In genomic region chr1:64163972-64164371, GRCh38 we compare ENCODE assay signal across 10 cellular contexts. TPM values are rescaled to one million over a fixed set of nuclear protein-coding genes. Genes with fewer than 3 reads are reported as not detected.
DNase-seq lines count a peak whose midpoint lies in the region; ATAC-seq and TF ChIP-seq lines count a peak whose summit lies in the region.
"Had no signal": no experiment of that assay in that cellular context is flagged by ENCODE, and none has a peak within 500 bp of the region (broad histone marks: within the 10 kb centered on the region; RNA-seq: fewer than 3 reads in every experiment).

No MANE protein-coding gene starts in this region.

- H3K27ac ChIP-seq in lower lobe of right lung: no peak overlapping the region
- H3K27ac ChIP-seq: HL-60 had no signal

- CTCF ChIA-PET in activated naive CD4-positive, alpha-beta T cell treated with anti-CD3 and anti-CD28 coated beads for 36 hours (lab: Charles Lee): interaction anchor here (0.6 kb wide), 1 partner anchor 626 kb away, joined by 6 read pairs; no protein-coding TSS in a partner anchor

- H3K4me3 ChIP-seq in LNCaP clone FGC (ENCODE audit: low read depth, low read length): no peak overlapping the region
- no peak overlapping the region for H3K4me3 ChIP-seq in lower lobe of right lung
- H3K4me3 ChIP-seq: skin epidermis had no signal

- no peak overlapping the region for H3K4me3 Mint-ChIP-seq in chondrocyte (ENCODE audit: unreplicated experiment)
- H3K4me3 Mint-ChIP-seq in activated naive CD4-positive, alpha-beta T cell treated with anti-CD3 and anti-CD28 coated beads for 36 hours: no peak overlapping the region

- peak; percentile 76 for TF ChIP-seq CTCF in LNCaP clone FGC (IDR thresholded peaks at IDR 0.05; ENCODE audit: control insufficient read depth, extremely low read depth, insufficient read depth)
- peak; percentile 83 for TF ChIP-seq CTCF in chondrocyte (IDR thresholded peaks at IDR 0.05)
- peak; percentile 21 for TF ChIP-seq CTCF in lower lobe of right lung (IDR thresholded peaks at IDR 0.05)

- peaks cover 29% of the 10 kb centered on the region for H3K4me1 ChIP-seq in lower lobe of right lung

- peak in 1 of 2 donors; percentile 55 for ATAC-seq in lower lobe of right lung
- ATAC-seq in GM18861 (IDR thresholded peaks at IDR 0.05; ENCODE audit: unreplicated experiment): no peak
- ATAC-seq in HG03432 (IDR thresholded peaks at IDR 0.05; ENCODE audit: unreplicated experiment): no peak

- H3K36me3 Mint-ChIP-seq in chondrocyte (ENCODE audit: low read depth): peaks cover 35% of the 10 kb centered on the region
- H3K36me3 Mint-ChIP-seq in activated naive CD4-positive, alpha-beta T cell treated with anti-CD3 and anti-CD28 coated beads for 36 hours (ENCODE audit: low read depth): no peaks in the 10 kb centered on the region

- no peaks in the 10 kb centered on the region for H3K9me3 ChIP-seq in lower lobe of right lung

- H3K27me3 Mint-ChIP-seq in chondrocyte (ENCODE audit: low read depth): no peaks in the 10 kb centered on the region
- peaks cover under 1% of the 10 kb centered on the region for H3K27me3 Mint-ChIP-seq in activated naive CD4-positive, alpha-beta T cell treated with anti-CD3 and anti-CD28 coated beads for 36 hours (ENCODE audit: low read depth)

- H3K4me1 Mint-ChIP-seq in chondrocyte (ENCODE audit: low read depth): peaks cover 68% of the 10 kb centered on the region
- no peaks in the 10 kb centered on the region for H3K4me1 Mint-ChIP-seq in activated naive CD4-positive, alpha-beta T cell treated with anti-CD3 and anti-CD28 coated beads for 36 hours (ENCODE audit: low read depth)

- H3K27ac Mint-ChIP-seq in chondrocyte (ENCODE audit: unreplicated experiment): peak overlapping the region; percentile 88
- no peak overlapping the region for H3K27ac Mint-ChIP-seq in activated naive CD4-positive, alpha-beta T cell treated with anti-CD3 and anti-CD28 coated beads for 36 hours

- H3K36me3 ChIP-seq in lower lobe of right lung: no peaks in the 10 kb centered on the region

- no peaks in the 10 kb centered on the region for H3K9me3 Mint-ChIP-seq in chondrocyte (ENCODE audit: low read depth)
- no peaks in the 10 kb centered on the region for H3K9me3 Mint-ChIP-seq in activated naive CD4-positive, alpha-beta T cell treated with anti-CD3 and anti-CD28 coated beads for 36 hours

- H3K27me3 ChIP-seq in lower lobe of right lung (ENCODE audit: low read depth): no peaks in the 10 kb centered on the region

- intact Hi-C loops in lower lobe of right lung (cut with DNase I): no loop called here
- intact Hi-C loops in activated naive CD4-positive, alpha-beta T cell treated with anti-CD3 and anti-CD28 coated beads for 36 hours (cut with micrococcal nuclease): no loop called here

- DNase-seq in AG20443 (ENCODE audit: low spot score): peak; percentile 64
- no peak for DNase-seq in LNCaP clone FGC (ENCODE audit: low read depth)
- DNase-seq in chondrocyte (ENCODE audit: low spot score): no peak
- no peak for DNase-seq in lower lobe of right lung
- no peak for DNase-seq in stimulated activated CD4-positive, alpha-beta T cell treated with anti-CD3 and anti-CD28 coated beads, Interleukin-4, amount 100 ng/mL, for 24 hours
- DNase-seq in activated naive CD4-positive, alpha-beta T cell treated with anti-CD3 and anti-CD28 coated beads for 36 hours: no peak

RNA-seq across cellular contexts. Expression of gene UBE2U, which starts 39.5 kb away (rescaled TPM):
- 0.27 TPM in 1 of 3 replicates, not detected in the others for total RNA-seq in chondrocyte
- not detected for total RNA-seq in lower lobe of right lung
- total RNA-seq in activated naive CD4-positive, alpha-beta T cell treated with anti-CD3 and anti-CD28 coated beads for 36 hours: not detected

Comparison
In these comparisons a context has a peak if more than half of its experiments do, and no peak if none do; other contexts are left out.
1. CTCF ChIP-seq: peak in every context shown above with its lines; median percentile 83 in chondrocyte; 76 in LNCaP clone FGC; 21 in lower lobe of right lung.